7 cellular contexts compared by ENCODE assay signal in the genomic region with DNA sequence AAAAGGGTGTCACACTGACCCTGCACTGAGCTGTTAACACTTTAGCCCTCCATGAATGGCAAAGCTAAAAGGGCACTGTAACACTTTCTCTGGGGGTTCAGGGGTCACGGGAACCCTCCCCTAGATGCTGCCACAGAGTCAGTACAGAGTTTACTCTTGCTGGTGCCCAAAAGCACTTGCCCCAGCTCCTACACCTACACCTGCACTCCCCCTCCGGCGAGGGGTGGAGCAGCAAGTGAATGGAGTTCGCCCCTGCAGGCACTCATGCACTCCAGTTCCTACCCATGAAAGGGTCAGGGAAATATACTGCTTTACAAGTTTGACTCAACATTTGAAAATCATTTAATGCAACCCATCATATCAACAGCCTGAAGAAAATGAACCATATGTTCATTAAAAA.
DNase-seq lines count a peak whose midpoint lies in the region; ATAC-seq, FAIRE-seq and TF ChIP-seq lines count a peak whose summit lies in the region.
"Not testable (repeated sequence)": the region's sequence is repeated elsewhere in the genome, so short reads cannot be mapped to it uniquely, and the experiment has no call there.

No MANE protein-coding gene starts in this region.

- H3K4me1 ChIP-seq in HepG2 (ENCODE audit: insufficient read depth, low read length); mucosa of descending colon (ENCODE audit: low read depth): not testable (repeated sequence)

- WGBS in HepG2 (ENCODE audit: low lambda C conversion rate): no CpG with 5 or more reads among the region's 4 CpGs

- not testable (repeated sequence) for TF ChIP-seq CTCF in HepG2 (CRISPR knock-in tag; IDR thresholded peaks at IDR 0.05); mucosa of descending colon (IDR thresholded peaks at IDR 0.05); osteocyte (IDR thresholded peaks at IDR 0.05)

- not testable (repeated sequence) for H3K4me2 ChIP-seq in HepG2 (ENCODE audit: low read depth, low read length)

- not testable (repeated sequence) for H3K36me3 ChIP-seq in HepG2 (replicated peaks in 1 of 2; ENCODE audit: control insufficient read depth in 1 of 2, insufficient read depth in 2 of 2, low read length in 2 of 2); mucosa of descending colon (ENCODE audit: low read depth)

- H3K27me3 Mint-ChIP-seq in osteocyte (ENCODE audit: unreplicated experiment); stimulated activated memory B cell treated with anti-CD40 and anti-IgM and Interleukin-4, amounts not matched to agents 10 μg/mL and 1 μg/mL and 100 μg/mL, for 72 hours; stimulated activated naive CD8-positive, alpha-beta T cell treated with anti-CD3 and anti-CD28 coated beads, Interleukin-15, amount 100 ng/mL, for 72 hours: not testable (repeated sequence)

- not testable (repeated sequence) for H2AFZ ChIP-seq in HepG2 (ENCODE audit: low read length)

- CTCF ChIA-PET in HepG2 (lab: Yijun Ruan, JAX; ENCODE audit: low intra/inter-chr PET ratio, low total read pairs): not testable (repeated sequence)

- H4K20me1 ChIP-seq in HepG2 (ENCODE audit: insufficient read depth, low read length): not testable (repeated sequence)

- POLR2A ChIA-PET in HepG2 (lab: Yijun Ruan, JAX): not testable (repeated sequence)

- not testable (repeated sequence) for H3K27me3 ChIP-seq in HepG2 (ENCODE audit: control insufficient read depth in 1 of 2, insufficient read depth in 2 of 2, low read length in 2 of 2)

- not testable (repeated sequence) for H3K4me3 Mint-ChIP-seq in osteocyte (ENCODE audit: unreplicated experiment); stimulated activated effector memory CD8-positive, alpha-beta T cell treated with anti-CD3 and anti-CD28 coated beads, Interleukin-12 subunit alpha, Interleukin-12 subunit beta, amount 100 ng/mL, for 72 hours; stimulated activated memory B cell treated with anti-CD40 and anti-IgM and Interleukin-4, amounts not matched to agents 10 μg/mL and 1 μg/mL and 100 μg/mL, for 72 hours; stimulated activated naive CD8-positive, alpha-beta T cell treated with anti-CD3 and anti-CD28 coated beads, Interleukin-15, amount 100 ng/mL, for 72 hours

- H3K27ac ChIP-seq in HepG2 (ENCODE audit: extremely low read length, insufficient read depth, low read length): not testable (repeated sequence)

- H3K36me3 Mint-ChIP-seq in osteocyte (ENCODE audit: unreplicated experiment); stimulated activated effector memory CD8-positive, alpha-beta T cell treated with anti-CD3 and anti-CD28 coated beads, Interleukin-12 subunit alpha, Interleukin-12 subunit beta, amount 100 ng/mL, for 72 hours; stimulated activated memory B cell treated with anti-CD40 and anti-IgM and Interleukin-4, amounts not matched to agents 10 μg/mL and 1 μg/mL and 100 μg/mL, for 72 hours: not testable (repeated sequence)

- not testable (repeated sequence) for H3K4me3 ChIP-seq in HepG2 (replicated peaks in 1 of 3; ENCODE audit: insufficient read depth in 1 of 3, low read depth in 2 of 3, low read length in 3 of 3); mucosa of descending colon

- in situ Hi-C loops in HepG2 (cut with HindIII; ENCODE audit: extremely low pct_ligation_motif_present, low pct_unique_long_range_greater_than_20kb): not testable (repeated sequence)

- not testable (repeated sequence) for H3K27ac Mint-ChIP-seq in osteocyte (ENCODE audit: unreplicated experiment); stimulated activated effector memory CD8-positive, alpha-beta T cell treated with anti-CD3 and anti-CD28 coated beads, Interleukin-12 subunit alpha, Interleukin-12 subunit beta, amount 100 ng/mL, for 72 hours; stimulated activated memory B cell treated with anti-CD40 and anti-IgM and Interleukin-4, amounts not matched to agents 10 μg/mL and 1 μg/mL and 100 μg/mL, for 72 hours; stimulated activated naive CD8-positive, alpha-beta T cell treated with anti-CD3 and anti-CD28 coated beads, Interleukin-15, amount 100 ng/mL, for 72 hours

- not testable (repeated sequence) for FAIRE-seq in HepG2 (lab: Jason Lieb, UNC)

- intact Hi-C loops in HepG2 (cut with micrococcal nuclease; ENCODE audit: unreplicated experiment); mucosa of descending colon (cut with DNase I, micrococcal nuclease); sciatic nerve (cut with DNase I): not testable (repeated sequence)

- TF ChIP-seq POLR2A in HepG2 (IDR thresholded peaks at IDR 0.05; ENCODE audit: insufficient read depth in 1 of 2, low read depth in 2 of 2, low read length in 2 of 2): not testable (repeated sequence)

- H3K9ac ChIP-seq in HepG2 (ENCODE audit: insufficient read depth, low read depth, low read length): not testable (repeated sequence)

- TF ChIP-seq EP300 in HepG2 (IDR thresholded peaks at IDR 0.05; ENCODE audit: low read depth in 2 of 2, low read length in 2 of 2); HepG2 (CRISPR knock-in tag; IDR thresholded peaks at IDR 0.05; ENCODE audit: borderline replicate concordance): not testable (repeated sequence)

- BruUV-seq in HepG2 (replicated peaks; lab: Mats Ljungman, UMichigan): not testable (repeated sequence)

- ATAC-seq in HepG2 (peak; percentile 63), mucosa of descending colon (peak; percentile 12), sciatic nerve (peak; percentile 37)
- peak; percentile 44 for ATAC-seq in stimulated activated effector memory CD8-positive, alpha-beta T cell treated with anti-CD3 and anti-CD28 coated beads, Interleukin-12 subunit alpha, Interleukin-12 subunit beta, amount 100 ng/mL, for 72 hours
- peak; percentile 17 for ATAC-seq in stimulated activated memory B cell treated with anti-CD40 and anti-IgM and Interleukin-4, amounts not matched to agents 10 μg/mL and 1 μg/mL and 100 μg/mL, for 72 hours
- peak; percentile 46 for ATAC-seq in stimulated activated naive CD8-positive, alpha-beta T cell treated with anti-CD3 and anti-CD28 coated beads, Interleukin-15, amount 100 ng/mL, for 72 hours

- not testable (repeated sequence) for TF ChIP-seq RAD21 in HepG2 (CRISPR knock-in tag; IDR thresholded peaks at IDR 0.05)

- not testable (repeated sequence) for DNase-seq in HepG2 (ENCODE audit: low spot score); mucosa of descending colon; sciatic nerve (ENCODE audit: low spot score); stimulated activated effector memory CD8-positive, alpha-beta T cell treated with anti-CD3 and anti-CD28 coated beads, Interleukin-12 subunit alpha, Interleukin-12 subunit beta, amount 100 ng/mL, for 72 hours (ENCODE audit: low spot score in 2 of 2); stimulated activated naive CD8-positive, alpha-beta T cell treated with anti-CD3 and anti-CD28 coated beads, Interleukin-15, amount 100 ng/mL, for 72 hours
- DNase-seq in osteocyte (ENCODE audit: extremely low spot score, unreplicated experiment): peak; percentile 0

- H3K79me2 ChIP-seq in HepG2 (ENCODE audit: insufficient read depth, low read length): not testable (repeated sequence)

- not testable (repeated sequence) for H3K9me3 ChIP-seq in HepG2 (ENCODE audit: low read length); mucosa of descending colon

- not testable (repeated sequence) for H3K4me1 Mint-ChIP-seq in osteocyte (ENCODE audit: unreplicated experiment); stimulated activated effector memory CD8-positive, alpha-beta T cell treated with anti-CD3 and anti-CD28 coated beads, Interleukin-12 subunit alpha, Interleukin-12 subunit beta, amount 100 ng/mL, for 72 hours; stimulated activated memory B cell treated with anti-CD40 and anti-IgM and Interleukin-4, amounts not matched to agents 10 μg/mL and 1 μg/mL and 100 μg/mL, for 72 hours; stimulated activated naive CD8-positive, alpha-beta T cell treated with anti-CD3 and anti-CD28 coated beads, Interleukin-15, amount 100 ng/mL, for 72 hours

- not testable (repeated sequence) for H3K9me3 Mint-ChIP-seq in osteocyte (ENCODE audit: unreplicated experiment); stimulated activated effector memory CD8-positive, alpha-beta T cell treated with anti-CD3 and anti-CD28 coated beads, Interleukin-12 subunit alpha, Interleukin-12 subunit beta, amount 100 ng/mL, for 72 hours; stimulated activated memory B cell treated with anti-CD40 and anti-IgM and Interleukin-4, amounts not matched to agents 10 μg/mL and 1 μg/mL and 100 μg/mL, for 72 hours; stimulated activated naive CD8-positive, alpha-beta T cell treated with anti-CD3 and anti-CD28 coated beads, Interleukin-15, amount 100 ng/mL, for 72 hours

Comparison
In these comparisons a context has a peak if more than half of its experiments do, and no peak if none do; other contexts are left out.
1. ATAC-seq: peak in every context shown above with its lines; median percentile 63 in HepG2; 46 in stimulated activated naive CD8-positive, alpha-beta T cell treated with anti-CD3 and anti-CD28 coated beads, Interleukin-15, amount 100 ng/mL, for 72 hours; 44 in stimulated activated effector memory CD8-positive, alpha-beta T cell treated with anti-CD3 and anti-CD28 coated beads, Interleukin-12 subunit alpha, Interleukin-12 subunit beta, amount 100 ng/mL, for 72 hours; 37 in sciatic nerve; 17 in stimulated activated memory B cell treated with anti-CD40 and anti-IgM and Interleukin-4, amounts not matched to agents 10 μg/mL and 1 μg/mL and 100 μg/mL, for 72 hours; 12 in mucosa of descending colon.